Comparison of ENCODE assay signal across 10 cellular contexts in the genomic region with DNA sequence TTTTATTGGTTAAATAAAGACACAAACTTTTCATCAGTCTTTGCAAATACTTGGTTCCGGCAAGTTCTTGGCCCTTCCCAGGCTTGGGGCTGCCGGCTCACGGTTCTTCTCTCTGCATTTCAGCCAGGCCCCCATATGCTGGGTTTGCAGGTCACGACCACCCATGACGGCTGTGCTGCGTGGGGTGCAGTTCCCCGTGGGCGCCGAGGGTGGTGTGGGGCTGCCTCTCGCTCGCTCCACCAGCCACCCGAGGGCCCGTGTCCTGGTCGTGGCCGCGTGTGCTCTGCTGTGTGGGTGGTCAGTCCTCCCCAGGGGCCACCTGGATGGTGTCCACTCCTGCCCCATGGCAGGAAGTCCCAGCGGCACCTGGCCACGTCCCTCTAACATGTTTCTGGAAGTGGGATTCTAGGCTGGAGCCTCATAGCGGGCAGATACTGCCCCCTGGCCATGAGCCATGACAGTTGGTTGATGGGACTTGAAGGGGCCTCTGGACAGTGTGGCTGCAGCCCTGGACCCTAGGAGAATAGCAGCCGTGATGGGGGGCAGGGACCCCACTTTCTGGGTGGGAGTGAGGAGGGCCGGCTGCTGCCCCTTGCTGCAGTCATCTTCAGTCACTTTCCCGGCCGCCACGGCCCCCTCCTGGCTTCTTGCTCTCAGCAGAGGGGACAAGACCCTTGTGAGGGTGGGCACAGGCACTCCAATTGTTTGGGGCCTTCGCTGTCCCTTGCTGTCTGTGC. TPM values are rescaled to one million over a fixed set of nuclear protein-coding genes. Genes with fewer than 3 reads are reported as not detected.
DNase-seq lines count a peak whose midpoint lies in the region; ATAC-seq and TF ChIP-seq lines count a peak whose summit lies in the region.
"Had no signal": no experiment of that assay in that cellular context is flagged by ENCODE, and none has a peak within 500 bp of the region (broad histone marks: within the 10 kb centered on the region; RNA-seq: fewer than 3 reads in every experiment).

No MANE protein-coding gene starts in this region.

- peaks cover 2% of the 10 kb centered on the region; the same call in 1 of the 2 replicates for H3K4me1 ChIP-seq in H9 (ENCODE audit: insufficient read depth, low read length)
- H3K4me1 ChIP-seq in lower lobe of right lung: peaks cover 97% of the 10 kb centered on the region
- H3K4me1 ChIP-seq in stomach: peaks cover 90 to 100% (median 99%) of the 10 kb centered on the region in 4 donors

- H3K27me3 Mint-ChIP-seq in H9 (ENCODE audit: low read depth) (no peaks in the 10 kb centered on the region), type B pancreatic cell (no peaks in the 10 kb centered on the region)
- H3K27me3 Mint-ChIP-seq in central memory CD8-positive, alpha-beta T cell: no peaks in the 10 kb centered on the region

- ATAC-seq in central memory CD8-positive, alpha-beta T cell (replicated peaks; ENCODE audit: extremely low read depth, poor library complexity, severe bottlenecking): no peak
- no peak for ATAC-seq in lower lobe of right lung

- peaks cover 56% of the 10 kb centered on the region; the same call in 1 of the 2 replicates for H3K79me2 ChIP-seq in H9 (ENCODE audit: insufficient read depth, low read length)

- H3K79me1 ChIP-seq in H9 (ENCODE audit: insufficient read depth, low read depth, low read length, poor library complexity, severe bottlenecking): no peaks in the 10 kb centered on the region

- no peak overlapping the region for H4K91ac ChIP-seq in H9 (ENCODE audit: insufficient read length, low read depth, low read length)

- no peak overlapping the region for H3K27ac ChIP-seq in H9 (ENCODE audit: insufficient read length, low read depth, low read length)
- H3K27ac ChIP-seq in lower lobe of right lung: peak overlapping the region; percentile 81
- H3K27ac ChIP-seq in stomach: peak overlapping the region in 4 of 5 donors; percentile 59 to 75 (median 68)

- H3K4me3 Mint-ChIP-seq in H9 (no peak overlapping the region), type B pancreatic cell (no peak overlapping the region)
- H3K4me3 Mint-ChIP-seq in central memory CD8-positive, alpha-beta T cell: no peak overlapping the region

- no peak overlapping the region for H3K4me2 ChIP-seq in H9 (ENCODE audit: insufficient read depth, insufficient read length, low read length)

- no peak overlapping the region for H4K5ac ChIP-seq in H9 (ENCODE audit: insufficient read length, low read depth, low read length)

- no peak overlapping the region for H3K4me3 ChIP-seq in lower lobe of right lung
- peak overlapping the region in 2 of 4 donors; percentile 4 to 24 for H3K4me3 ChIP-seq in stomach

- no peak overlapping the region for H2AK5ac ChIP-seq in H9 (ENCODE audit: insufficient read length, low read length)

- H3K4me1 Mint-ChIP-seq in H9 (peaks cover 56 to 71% of the 10 kb centered on the region in 2 experiments), type B pancreatic cell (ENCODE audit: unreplicated experiment) (peaks cover 36% of the 10 kb centered on the region)
- peaks cover 12% of the 10 kb centered on the region for H3K4me1 Mint-ChIP-seq in central memory CD8-positive, alpha-beta T cell

- H2BK20ac ChIP-seq in H9 (ENCODE audit: low read depth, low read length, poor library complexity, severe bottlenecking): no peak overlapping the region

- no peak overlapping the region for H3K18ac ChIP-seq in H9 (ENCODE audit: insufficient read length, low read depth, low read length)

- H3K36me3 ChIP-seq in lower lobe of right lung (peaks cover 6% of the 10 kb centered on the region), stomach (peaks cover 0 to 5% (median 2%) of the 10 kb centered on the region in 4 donors)

- H2BK120ac ChIP-seq in H9 (ENCODE audit: low read depth, low read length, poor library complexity, severe bottlenecking): no peak overlapping the region

- no CpG with 5 or more reads among the region's 25 CpGs for WGBS in H9 (ENCODE audit: extremely low coverage, insufficient read length, low lambda C conversion rate)
- 48 to 76% (median 71%) methylated on average over 15 to 25 of the region's 25 CpGs for WGBS in stomach, 5 donors

- no peak overlapping the region for H4K8ac ChIP-seq in H9 (replicated peaks; ENCODE audit: insufficient read length, low read depth, low read length)

- no peak overlapping the region; the same call in 1 of the 2 replicates for H3K14ac ChIP-seq in H9 (ENCODE audit: insufficient read depth, low read length)

- H3K36me3 Mint-ChIP-seq in H9 (ENCODE audit: insufficient read depth in 1 of 3, low read depth in 3 of 3) (peaks cover 8 to 15% (median 10%) of the 10 kb centered on the region in 3 experiments; a peak in 6 of 7 replicates), type B pancreatic cell (no peaks in the 10 kb centered on the region)
- H3K36me3 Mint-ChIP-seq in central memory CD8-positive, alpha-beta T cell (ENCODE audit: insufficient read depth): peaks cover 20% of the 10 kb centered on the region

- no peak overlapping the region for H3T11ph ChIP-seq in H9 (ENCODE audit: low read length)

- H3K9me3 ChIP-seq in H9 (ENCODE audit: control insufficient read depth, low read depth, low read length) (no peaks in the 10 kb centered on the region), lower lobe of right lung (no peaks in the 10 kb centered on the region), stomach (no peaks in the 10 kb centered on the region)
- H3K9me3 ChIP-seq: Caco-2 had no signal

- TF ChIP-seq POLR2A in stomach (IDR thresholded peaks at IDR 0.05): no peak

- H3K23ac ChIP-seq in H9 (ENCODE audit: insufficient read length, low read depth, low read length): no peak overlapping the region

- peaks cover 5% of the 10 kb centered on the region for H4K20me1 ChIP-seq in H9 (ENCODE audit: control insufficient read depth, insufficient read depth, insufficient read length)

- no peaks in the 10 kb centered on the region for H3K23me2 ChIP-seq in H9 (ENCODE audit: insufficient read length, low read depth, low read length, poor library complexity, severe bottlenecking)

- H3K27ac Mint-ChIP-seq in H9: peak overlapping the region; percentile 40 to 73 (median 72); a peak in 2 of 7 replicates
- peak overlapping the region; percentile 35 for H3K27ac Mint-ChIP-seq in central memory CD8-positive, alpha-beta T cell (ENCODE audit: low read depth)
- H3K27ac Mint-ChIP-seq in type B pancreatic cell: no peak overlapping the region

- H3K9me3 Mint-ChIP-seq in H9: no peaks in the 10 kb centered on the region; a peak in 1 of 5 replicates
- no peaks in the 10 kb centered on the region for H3K9me3 Mint-ChIP-seq in central memory CD8-positive, alpha-beta T cell
- H3K9me3 Mint-ChIP-seq in type B pancreatic cell: no peaks in the 10 kb centered on the region

- no peak overlapping the region for H3K4ac ChIP-seq in H9 (ENCODE audit: low read depth, low read length)

- no peak overlapping the region for H2BK12ac ChIP-seq in H9 (ENCODE audit: insufficient read length, low read depth, low read length)

- H2BK15ac ChIP-seq in H9 (ENCODE audit: low read depth, low read length): no peak overlapping the region

- H2BK5ac ChIP-seq in H9 (ENCODE audit: insufficient read length, low read length): no peak overlapping the region

- H3K27me3 ChIP-seq in H9 (ENCODE audit: insufficient read depth, low read length) (no peaks in the 10 kb centered on the region), lower lobe of right lung (ENCODE audit: low read depth) (no peaks in the 10 kb centered on the region), stomach (no peaks in the 10 kb centered on the region)

- H3K56ac ChIP-seq in H9 (ENCODE audit: insufficient read length, low read depth, low read length): no peak overlapping the region

- H3K9ac ChIP-seq in H9 (ENCODE audit: extremely low read depth, insufficient read length, low read length): no peak overlapping the region

- DNase-seq in H9 (no peak), lower lobe of right lung (peak; percentile 46), stomach (no peak), DMS53 (lab: John Stamatoyannopoulos, UW) (no peak), NCI-H2107 treated with DMSO at 0.1 percent for 48 hours (lab: John Stamatoyannopoulos, UW; ENCODE audit: unreplicated experiment) (no peak), type B pancreatic cell (ENCODE audit: extremely low spot score, unreplicated experiment) (no peak)
- no peak for DNase-seq in central memory CD8-positive, alpha-beta T cell (ENCODE audit: low spot score in 2 of 2)
- DNase-seq: Caco-2, erythroblast, MM.1S had no signal

- no peak overlapping the region for H2AFZ ChIP-seq in H9 (ENCODE audit: low read length)

- intact Hi-C loops in lower lobe of right lung (cut with DNase I) (no loop called here), stomach (cut with DNase I; ENCODE audit: low total_unique reads) (no loop called here)

- TF ChIP-seq CTCF in H9 (conservative IDR thresholded peaks at IDR 0.05): no peak
- no peak for TF ChIP-seq CTCF in lower lobe of right lung (IDR thresholded peaks at IDR 0.05)
- TF ChIP-seq CTCF in stomach (IDR thresholded peaks at IDR 0.05): no peak
- TF ChIP-seq CTCF in type B pancreatic cell (conservative IDR thresholded peaks at IDR 0.05): no peak

- TF ChIP-seq EP300 in stomach (IDR thresholded peaks at IDR 0.05): no peak

RNA-seq across cellular contexts. Expression of gene SKI, which starts 46.3 kb away (rescaled TPM):
- total RNA-seq in H9 (2021) (88.8 and 89.5 TPM in 2 replicates), lower lobe of right lung (90.0 TPM), stomach (10 to 100 TPM; 18.7 to 84.0 (median 32.7) TPM), type B pancreatic cell (ENCODE audit: low replicate concordance) (52.7 and 55.7 TPM in 2 replicates)
- polyA plus RNA-seq in stomach: 10 to 100 TPM in 2 of 3 donors, 1 to 10 TPM in 1; 7.4 to 14.8 (median 13.9) TPM
